Comparison of ENCODE assay signal across 16 cellular contexts in the genomic region with DNA sequence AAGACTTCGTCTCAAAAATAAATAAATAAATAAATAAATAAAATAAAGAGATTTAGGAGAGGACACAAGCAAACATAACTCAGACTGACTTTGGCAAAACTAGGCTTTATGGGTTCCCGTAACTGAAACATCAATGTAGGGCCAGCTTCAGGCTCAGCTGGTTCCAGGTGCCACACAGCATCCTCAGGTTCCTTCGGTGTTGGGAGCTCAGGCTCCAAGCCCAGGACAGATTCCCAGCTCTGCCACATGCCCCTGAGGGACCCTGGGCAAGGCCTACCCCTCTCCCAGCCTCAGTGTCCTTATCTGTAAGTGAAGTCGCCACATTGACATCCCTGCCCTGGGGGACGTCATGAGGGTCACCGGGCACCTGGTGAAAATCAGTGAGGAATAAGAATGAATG. TPM values are rescaled to one million over a fixed set of nuclear protein-coding genes. Genes with fewer than 3 reads are reported as not detected.
"Had no signal": no experiment of that assay in that cellular context is flagged by ENCODE, and none has a peak within 500 bp of the region (broad histone marks: within the 10 kb centered on the region; RNA-seq: fewer than 3 reads in every experiment).

No MANE protein-coding gene starts in this region.

- H3K9me3 ChIP-seq: breast epithelium, SJCRH30 had no signal

- DNase-seq: amniotic stem cell had no signal

- H3K4me1 ChIP-seq: breast epithelium, SJCRH30 had no signal

- H3K4me3 ChIP-seq: breast epithelium, SJCRH30, SK-N-MC had no signal

- H3K36me3 Mint-ChIP-seq: activated naive CD8-positive, alpha-beta T cell treated with anti-CD3 and anti-CD28 coated beads for 36 hours had no signal

- H3K9me3 Mint-ChIP-seq: activated CD4-positive, alpha-beta T cell treated with anti-CD3 and anti-CD28 coated beads, Interleukin-2, amount 10 ng/mL, durations not matched to agents 24 days and 14 days; activated CD8-positive, alpha-beta T cell treated with anti-CD3 and anti-CD28 coated beads for 36 hours; activated naive CD8-positive, alpha-beta T cell treated with anti-CD3 and anti-CD28 coated beads for 36 hours; activated T-cell treated with anti-CD3 and anti-CD28 coated beads, Interleukin-2, amount 50 U/mL, for 72 hours; activated T-helper 17 cell treated with anti-CD3 and anti-CD28 coated beads, Interleukin-2, amount 50 U/mL, for 72 hours had no signal

- H3K27me3 ChIP-seq: breast epithelium had no signal

- H3K27ac ChIP-seq: breast epithelium, SJCRH30, SK-N-MC had no signal

- H3K36me3 ChIP-seq: breast epithelium, SJCRH30 had no signal

- H3K4me1 Mint-ChIP-seq: activated T-helper 17 cell treated with anti-CD3 and anti-CD28 coated beads, Interleukin-2, amount 50 U/mL, for 72 hours had no signal

- H3K4me3 Mint-ChIP-seq: activated naive CD8-positive, alpha-beta T cell treated with anti-CD3 and anti-CD28 coated beads for 36 hours; activated T-helper 17 cell treated with anti-CD3 and anti-CD28 coated beads, Interleukin-2, amount 50 U/mL, for 72 hours had no signal

- H3K27ac Mint-ChIP-seq: activated CD4-positive, alpha-beta T cell treated with anti-CD3 and anti-CD28 coated beads, Interleukin-2, amount 10 ng/mL, durations not matched to agents 24 days and 14 days; activated CD8-positive, alpha-beta T cell treated with anti-CD3 and anti-CD28 coated beads for 36 hours; activated naive CD8-positive, alpha-beta T cell treated with anti-CD3 and anti-CD28 coated beads for 36 hours; activated T-cell treated with anti-CD3 and anti-CD28 coated beads, Interleukin-2, amount 50 U/mL, for 72 hours; activated T-helper 17 cell treated with anti-CD3 and anti-CD28 coated beads, Interleukin-2, amount 50 U/mL, for 72 hours had no signal

RNA-seq across cellular contexts. Expression of a gene that starts 18.7 kb away (rescaled TPM):
- total RNA-seq: activated CD4-positive, alpha-beta T cell treated with anti-CD3 and anti-CD28 coated beads, Interleukin-2, amount 10 ng/mL, durations not matched to agents 24 days and 14 days; activated CD8-positive, alpha-beta memory T cell treated with anti-CD3 and anti-CD28 coated beads for 36 hours; activated CD8-positive, alpha-beta T cell treated with anti-CD3 and anti-CD28 coated beads for 36 hours; activated T-cell treated with anti-CD3 and anti-CD28 coated beads, Interleukin-2, amount 50 U/mL, for 72 hours; cardiac septum; T-helper 1 cell treated with Interleukin-12 subunit alpha and Interleukin-12 subunit beta and Interleukin-4 antibody, amounts not matched to agents 30 ng/mL and 1 ng/mL, for 36 hours; T-helper 2 cell treated with Interferon-gamma antibody and Interleukin-4, amounts not matched to agents 100 ng/mL and 5 ng/mL, for 36 hours had no signal

RNA-seq across cellular contexts. Expression of a gene that starts 52.1 kb away (rescaled TPM):
- total RNA-seq: activated CD4-positive, alpha-beta T cell treated with anti-CD3 and anti-CD28 coated beads, Interleukin-2, amount 10 ng/mL, durations not matched to agents 24 days and 14 days; activated CD8-positive, alpha-beta memory T cell treated with anti-CD3 and anti-CD28 coated beads for 36 hours; activated CD8-positive, alpha-beta T cell treated with anti-CD3 and anti-CD28 coated beads for 36 hours; activated naive CD8-positive, alpha-beta T cell treated with anti-CD3 and anti-CD28 coated beads for 36 hours; activated T-cell treated with anti-CD3 and anti-CD28 coated beads, Interleukin-2, amount 50 U/mL, for 72 hours; activated T-helper 17 cell treated with anti-CD3 and anti-CD28 coated beads, Interleukin-2, amount 50 U/mL, for 72 hours; aorta; cardiac septum; OCI-LY7; SJCRH30; T-helper 1 cell treated with Interleukin-12 subunit alpha and Interleukin-12 subunit beta and Interleukin-4 antibody, amounts not matched to agents 30 ng/mL and 1 ng/mL, for 36 hours; T-helper 2 cell treated with Interferon-gamma antibody and Interleukin-4, amounts not matched to agents 100 ng/mL and 5 ng/mL, for 36 hours had no signal
- polyA plus RNA-seq: aorta had no signal

RNA-seq across cellular contexts. Expression of a gene that starts 58.0 kb away (rescaled TPM):
- total RNA-seq: activated CD4-positive, alpha-beta T cell treated with anti-CD3 and anti-CD28 coated beads, Interleukin-2, amount 10 ng/mL, durations not matched to agents 24 days and 14 days; activated CD8-positive, alpha-beta memory T cell treated with anti-CD3 and anti-CD28 coated beads for 36 hours; activated CD8-positive, alpha-beta T cell treated with anti-CD3 and anti-CD28 coated beads for 36 hours; activated naive CD8-positive, alpha-beta T cell treated with anti-CD3 and anti-CD28 coated beads for 36 hours; activated T-cell treated with anti-CD3 and anti-CD28 coated beads, Interleukin-2, amount 50 U/mL, for 72 hours; M059J; OCI-LY7; SJCRH30; T-helper 1 cell treated with Interleukin-12 subunit alpha and Interleukin-12 subunit beta and Interleukin-4 antibody, amounts not matched to agents 30 ng/mL and 1 ng/mL, for 36 hours; T-helper 2 cell treated with Interferon-gamma antibody and Interleukin-4, amounts not matched to agents 100 ng/mL and 5 ng/mL, for 36 hours had no signal
